9 cellular contexts compared by ENCODE assay signal in the genomic region with DNA sequence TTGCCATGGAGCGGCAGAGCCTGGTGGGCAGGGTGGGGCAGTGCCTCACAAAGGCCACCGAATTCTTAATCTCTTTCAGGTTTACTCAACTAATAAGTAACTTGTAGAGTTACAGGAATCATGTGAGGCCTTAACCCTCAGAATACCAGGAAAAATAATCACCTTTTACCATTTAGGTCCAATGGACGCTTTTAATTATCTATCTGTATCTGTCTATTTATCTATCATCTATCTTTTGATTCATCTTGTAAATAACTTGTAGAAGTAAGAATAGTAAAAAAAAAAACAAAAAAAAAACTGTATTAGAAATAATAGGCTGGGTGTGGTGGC. TPM values are rescaled to one million over a fixed set of nuclear protein-coding genes. Genes with fewer than 3 reads are reported as not detected.
DNase-seq lines count a peak whose midpoint lies in the region; ATAC-seq, FAIRE-seq and TF ChIP-seq lines count a peak whose summit lies in the region.
"Had no signal": no experiment of that assay in that cellular context is flagged by ENCODE, and none has a peak within 500 bp of the region (broad histone marks: within the 10 kb centered on the region; RNA-seq: fewer than 3 reads in every experiment).

No MANE protein-coding gene starts in this region.

- peak overlapping the region; percentile 90 to 91 for H3K9ac ChIP-seq in K562 (ENCODE audit: insufficient read depth in 1 of 2, low read depth in 2 of 2, low read length in 2 of 2)

- no peaks in the 10 kb centered on the region for H3K79me2 ChIP-seq in K562 (ENCODE audit: control insufficient read depth, insufficient read depth, low read length)

- ATAC-seq in K562 (no peak), upper lobe of right lung (no peak), HG02938 (IDR thresholded peaks at IDR 0.05; ENCODE audit: unreplicated experiment) (no peak), GM21723 (IDR thresholded peaks at IDR 0.05; ENCODE audit: unreplicated experiment) (no peak)

- BruUV-seq in K562 (replicated peaks; lab: Mats Ljungman, UMichigan): no TSS peak

- H3K36me3 ChIP-seq in K562 (ENCODE audit: control insufficient read depth, insufficient read depth, low read length) (no peaks in the 10 kb centered on the region), upper lobe of right lung (no peaks in the 10 kb centered on the region)

- TF ChIP-seq RAD21 in K562 (CRISPR knock-in tag; conservative IDR thresholded peaks at IDR 0.05 in 1 of 2, IDR thresholded peaks at IDR 0.05 in 1 of 2): no peak

- H3K27ac ChIP-seq in K562 (ENCODE audit: extremely low read depth, low read depth, low read length) (peak overlapping the region; percentile 97), upper lobe of right lung (peak overlapping the region; percentile 94)

- H3K4me1 ChIP-seq in K562 (replicated peaks in 1 of 2; ENCODE audit: control insufficient read depth in 2 of 2, insufficient read depth in 2 of 2, low read length in 2 of 2) (peaks cover 14 to 19% of the 10 kb centered on the region in 2 experiments), upper lobe of right lung (peaks cover 21% of the 10 kb centered on the region)

- POLR2A ChIA-PET in K562 (lab: Yijun Ruan, JAX): interaction anchor here (0.8 to 5.6 kb wide), 4 partner anchors 13 to 71 kb away, joined by 3 to 37 read pairs (median 4); a partner anchor contains a TSS

- WGBS in K562 (ENCODE audit: insufficient coverage, low coverage, missing lambda C conversion rate): 4% methylated on average over 3 of the region's 3 CpGs

- H3K27ac Mint-ChIP-seq in activated naive CD4-positive, alpha-beta T cell treated with anti-CD3 and anti-CD28 coated beads, Interleukin-2, amount 50 U/mL, for 24 hours: peak overlapping the region; percentile 99

- H2AFZ ChIP-seq in K562 (ENCODE audit: low read depth, low read length): peak overlapping the region; percentile 92

- H3K4me3 ChIP-seq in K562: peak overlapping the region; percentile 10; the same call in 1 of the 2 replicates
- H3K4me3 ChIP-seq in upper lobe of right lung: peak overlapping the region; percentile 31

- no peaks in the 10 kb centered on the region for H3K36me3 Mint-ChIP-seq in activated naive CD4-positive, alpha-beta T cell treated with anti-CD3 and anti-CD28 coated beads, Interleukin-2, amount 50 U/mL, for 24 hours

- H3K4me3 Mint-ChIP-seq in activated naive CD4-positive, alpha-beta T cell treated with anti-CD3 and anti-CD28 coated beads, Interleukin-2, amount 50 U/mL, for 24 hours: peak overlapping the region; percentile 83

- H3K9me3 Mint-ChIP-seq in activated naive CD4-positive, alpha-beta T cell treated with anti-CD3 and anti-CD28 coated beads, Interleukin-2, amount 50 U/mL, for 24 hours: no peaks in the 10 kb centered on the region

- H3K27me3 ChIP-seq in K562 (ENCODE audit: control insufficient read depth in 2 of 2, insufficient read depth in 2 of 2, low read length in 2 of 2) (peaks cover 0 to 10% of the 10 kb centered on the region in 2 experiments; a peak in 2 of 5 replicates), upper lobe of right lung (no peaks in the 10 kb centered on the region)

- FAIRE-seq in K562 (lab: Jason Lieb, UNC): no peak

- intact Hi-C loops in K562 (cut with micrococcal nuclease) (no loop called here), upper lobe of right lung (cut with DNase I) (no loop called here)

- H3K9me3 ChIP-seq in K562 (replicated peaks; ENCODE audit: control insufficient read depth, insufficient read depth, low read depth, low read length) (no peaks in the 10 kb centered on the region), upper lobe of right lung (no peaks in the 10 kb centered on the region)

- in situ Hi-C loops in K562 (cut with MboI): no loop called here

- TF ChIP-seq EP300 in K562 (IDR thresholded peaks at IDR 0.05; ENCODE audit: low read length): no peak

- DNase-seq in activated naive CD4-positive, alpha-beta T cell treated with anti-CD3 and anti-CD28 coated beads, Interleukin-2, amount 50 U/mL, for 16 hours: no peak
- DNase-seq in K562 (ENCODE audit: extremely low read depth in 1 of 4, low spot score in 3 of 4) (no peak), mucosa of gallbladder (ENCODE audit: low spot score) (peak; percentile 88), upper lobe of right lung (no peak), COLO829 (ENCODE audit: low spot score) (no peak)

- no peaks in the 10 kb centered on the region for H3K9me1 ChIP-seq in K562 (ENCODE audit: control insufficient read depth, insufficient read depth, low read length)

- peak overlapping the region; percentile 91 for H3K4me2 ChIP-seq in K562 (ENCODE audit: insufficient read depth, low read length)

- TF ChIP-seq POLR2A in K562 (conservative IDR thresholded peaks at IDR 0.05): no peak

- H3K27me3 Mint-ChIP-seq in activated naive CD4-positive, alpha-beta T cell treated with anti-CD3 and anti-CD28 coated beads, Interleukin-2, amount 50 U/mL, for 24 hours: no peaks in the 10 kb centered on the region

- H3K4me1 Mint-ChIP-seq in activated naive CD4-positive, alpha-beta T cell treated with anti-CD3 and anti-CD28 coated beads, Interleukin-2, amount 50 U/mL, for 24 hours: peaks cover 31% of the 10 kb centered on the region

- 0 out of 2 replicates have a peak, but pooled peaks cover 3% of the 10 kb centered on the region for H4K20me1 ChIP-seq in K562 (replicated peaks; ENCODE audit: control insufficient read depth, insufficient read depth, low read length)

- CTCF ChIA-PET in K562 (lab: Yijun Ruan, JAX; ENCODE audit: low intra/inter-chr PET ratio): no interaction called here

- TF ChIP-seq CTCF in K562 (IDR thresholded peaks at IDR 0.05 in 2 of 3, conservative IDR thresholded peaks at IDR 0.05 in 1 of 3; ENCODE audit: insufficient read depth in 2 of 3, low read depth in 1 of 3, low read length in 3 of 3) (no peak), upper lobe of right lung (IDR thresholded peaks at IDR 0.05) (no peak)

RNA-seq across cellular contexts. Expression of a gene that starts 11.8 kb away (rescaled TPM):
- total RNA-seq in K562 (2011; cell fraction: chromatin; rRNA removed; ENCODE audit: low replicate concordance): 8.2 and 16.0 TPM in 2 replicates
- total RNA-seq in K562 (2011; cell fraction: nucleolus; rRNA removed): 24.5 and 29.5 TPM in 2 replicates
- total RNA-seq in K562 (2011; cell fraction: nucleoplasm; rRNA removed): 28.2 and 33.8 TPM in 2 replicates
- total RNA-seq in K562 (2014; rRNA removed) (131 and 186 TPM in 2 replicates), K562 (2014; rRNA removed; fragmentation: Illumina TruSeq; extraction: Trizol) (145 and 169 TPM in 2 replicates), K562 (2015; rRNA removed; fragmentation: Illumina TruSeq; extraction: Trizol) (239 and 240 TPM in 2 replicates), K562 (2021) (159 and 182 TPM in 2 replicates), mucosa of gallbladder (308 TPM), upper lobe of right lung (522 TPM)
- polyA plus RNA-seq in K562 (2011; rRNA removed) (166 and 235 TPM in 2 replicates), K562 (2014; fragmentation: Illumina TruSeq; extraction: Trizol) (442 and 587 TPM in 2 replicates), K562 (2014; fragmentation: Nextera tagmentation; extraction: Ambion mirVana) (100 to 1,000 TPM; 790 to 808 TPM), K562 (2014; rRNA removed) (180 and 278 TPM in 2 replicates)
- 256 and 294 TPM in 2 replicates for polyA plus RNA-seq in K562 (2011; cell fraction: cytosol; rRNA removed)
- polyA plus RNA-seq in K562 (2011; cell fraction: nucleus; rRNA removed): 41.5 and 53.2 TPM in 2 replicates
- 402 and 871 TPM in 2 replicates for polyA plus RNA-seq in K562 (2012)
- 99.7 and 166 TPM in 2 replicates for polyA minus RNA-seq in K562 (2011; rRNA and poly(A)+ RNA removed)
- 79.1 and 110 TPM in 2 replicates for polyA minus RNA-seq in K562 (2011; cell fraction: cytosol; rRNA and poly(A)+ RNA removed)
- 24.4 and 26.1 TPM in 2 replicates for polyA minus RNA-seq in K562 (2011; cell fraction: nucleus; rRNA and poly(A)+ RNA removed)

RNA-seq across cellular contexts. Expression of a gene that starts 40.3 kb away (rescaled TPM):
- total RNA-seq in K562 (2011; cell fraction: chromatin; rRNA removed; ENCODE audit: low replicate concordance): not detected in 2 replicates
- total RNA-seq in K562 (2011; cell fraction: nucleolus; rRNA removed): not detected in 2 replicates
- total RNA-seq in K562 (2011; cell fraction: nucleoplasm; rRNA removed): not detected in 2 replicates
- total RNA-seq in K562 (2014; rRNA removed) (not detected in 2 replicates), K562 (2014; rRNA removed; fragmentation: Illumina TruSeq; extraction: Trizol) (not detected in 2 replicates), K562 (2015; rRNA removed; fragmentation: Illumina TruSeq; extraction: Trizol) (not detected in 2 replicates), K562 (2021) (not detected in 2 replicates), mucosa of gallbladder (not detected), upper lobe of right lung (not detected)
- polyA plus RNA-seq in K562 (2011; rRNA removed) (not detected in 2 replicates), K562 (2014; fragmentation: Illumina TruSeq; extraction: Trizol) (not detected in 2 replicates), K562 (2014; fragmentation: Nextera tagmentation; extraction: Ambion mirVana) (not detected), K562 (2014; rRNA removed) (not detected in 2 replicates)
- polyA plus RNA-seq in K562 (2011; cell fraction: cytosol; rRNA removed): not detected in 2 replicates
- polyA plus RNA-seq in K562 (2011; cell fraction: nucleus; rRNA removed): not detected in 2 replicates
- not detected in 2 replicates for polyA plus RNA-seq in K562 (2012)
- not detected in 2 replicates for polyA minus RNA-seq in K562 (2011; rRNA and poly(A)+ RNA removed)
- polyA minus RNA-seq in K562 (2011; cell fraction: cytosol; rRNA and poly(A)+ RNA removed): not detected in 2 replicates
- polyA minus RNA-seq in K562 (2011; cell fraction: nucleus; rRNA and poly(A)+ RNA removed): not detected in 2 replicates
- total RNA-seq: subcutaneous adipose tissue had no signal

RNA-seq across cellular contexts. Expression of a gene that starts 54.9 kb away (rescaled TPM):
- total RNA-seq in K562 (2011; cell fraction: chromatin; rRNA removed; ENCODE audit: low replicate concordance): not detected in 2 replicates
- not detected in 2 replicates for total RNA-seq in K562 (2011; cell fraction: nucleolus; rRNA removed)
- total RNA-seq in K562 (2011; cell fraction: nucleoplasm; rRNA removed): not detected in 2 replicates
- total RNA-seq in K562 (2014; rRNA removed) (0.41 TPM in 1 of 2 replicates, not detected in the other), K562 (2014; rRNA removed; fragmentation: Illumina TruSeq; extraction: Trizol) (0.35 and 0.44 TPM in 2 replicates), K562 (2015; rRNA removed; fragmentation: Illumina TruSeq; extraction: Trizol) (not detected in 2 replicates), K562 (2021) (1.6 and 3.2 TPM in 2 replicates), mucosa of gallbladder (212 TPM), upper lobe of right lung (643 TPM)
- polyA plus RNA-seq in K562 (2011; rRNA removed) (0.61 and 0.73 TPM in 2 replicates), K562 (2014; fragmentation: Illumina TruSeq; extraction: Trizol) (0.28 and 0.56 TPM in 2 replicates), K562 (2014; fragmentation: Nextera tagmentation; extraction: Ambion mirVana) (under 1 TPM in 1 of 2 experiments, not detected in 1; 0.32 TPM), K562 (2014; rRNA removed) (not detected in 2 replicates)
- 0.16 and 0.52 TPM in 2 replicates for polyA plus RNA-seq in K562 (2011; cell fraction: cytosol; rRNA removed)
- 0.29 TPM in 1 of 2 replicates, not detected in the other for polyA plus RNA-seq in K562 (2011; cell fraction: nucleus; rRNA removed)
- 1.0 and 1.8 TPM in 2 replicates for polyA plus RNA-seq in K562 (2012)
- 0.93 TPM in 1 of 2 replicates, not detected in the other for polyA minus RNA-seq in K562 (2011; rRNA and poly(A)+ RNA removed)
- polyA minus RNA-seq in K562 (2011; cell fraction: cytosol; rRNA and poly(A)+ RNA removed): 1.6 and 5.2 TPM in 2 replicates
- polyA minus RNA-seq in K562 (2011; cell fraction: nucleus; rRNA and poly(A)+ RNA removed): 0.67 TPM in 1 of 2 replicates, not detected in the other

Comparison
In these comparisons a context has a peak if more than half of its experiments do, and no peak if none do; other contexts are left out.
1. RNA of a gene that starts 54.9 kb away (total RNA-seq): 643 TPM in upper lobe of right lung (single experiment) and 212 TPM in mucosa of gallbladder (single experiment); 0.35 to 3.2 TPM in K562; every median in the first group is over 10 times any median in the second.